ENCODE assay signal across 18 cellular contexts in genomic region chr10:30788307-30788706, GRCh38.
A peak's percentile ranks its signal among the peaks of the same experiment; 100 is the strongest.
DNase-seq lines count a peak whose midpoint lies in the region; ATAC-seq and TF ChIP-seq lines count a peak whose summit lies in the region.
"Had no signal": no experiment of that assay in that cellular context is flagged by ENCODE, and none has a peak within 500 bp of the region (broad histone marks: within the 10 kb centered on the region; RNA-seq: fewer than 3 reads in every experiment).

No MANE protein-coding gene starts in this region.

- H4K20me1 ChIP-seq in osteoblast (ENCODE audit: insufficient read depth, low read length) (no peaks in the 10 kb centered on the region), GM23338 (replicated peaks; ENCODE audit: insufficient read depth) (no peaks in the 10 kb centered on the region)

- no peak overlapping the region for H3K4me3 ChIP-seq in choroid plexus epithelial cell (ENCODE audit: low read depth, low read length)
- no peak overlapping the region for H3K4me3 ChIP-seq in osteoblast (ENCODE audit: insufficient read depth, low read length)
- H3K4me3 ChIP-seq in GM23338 = no peak overlapping the region
- H3K4me3 ChIP-seq: esophagus squamous epithelium, lung had no signal

- H3K27ac ChIP-seq in osteoblast (ENCODE audit: low read depth, low read length) (no peak overlapping the region), GM23338 (ENCODE audit: low read depth) (no peak overlapping the region)
- H3K27ac ChIP-seq: esophagus squamous epithelium, RWPE1 had no signal

- no peak overlapping the region for H3K27ac Mint-ChIP-seq in GM23338
- H3K27ac Mint-ChIP-seq: dendritic cell treated with granulocyte-macrophage colony-stimulating factor and Interleukin-4, amounts not matched to agents 40 ng/mL and 50 ng/mL, for 4 days; WTC11 had no signal

- no peak for ATAC-seq in GM23338
- ATAC-seq: WTC11 had no signal

- no peak overlapping the region for H3K4me3 Mint-ChIP-seq in GM23338
- H3K4me3 Mint-ChIP-seq: dendritic cell treated with granulocyte-macrophage colony-stimulating factor and Interleukin-4, amounts not matched to agents 40 ng/mL and 50 ng/mL, for 4 days; WTC11 had no signal

- H3K9me2 ChIP-seq in GM23338 (ENCODE audit: insufficient read depth) = peaks cover 7% of the 10 kb centered on the region; the same call in 1 of the 2 replicates

- H3K79me2 ChIP-seq in osteoblast (ENCODE audit: insufficient read depth, low read length) (no peaks in the 10 kb centered on the region), GM23338 (replicated peaks; ENCODE audit: insufficient read depth) (no peaks in the 10 kb centered on the region)

- H3F3A ChIP-seq in GM23338 (replicated peaks; ENCODE audit: low read depth) = peaks cover 3% of the 10 kb centered on the region; the same call in 1 of the 2 replicates

- peak; percentile 26 for DNase-seq in activated CD4-positive, alpha-beta T cell treated with anti-CD3 and anti-CD28 coated beads for 48 hours
- DNase-seq in activated CD4-positive, alpha-beta T cell treated with anti-CD3 and anti-CD28 coated beads, Interleukin-2, amount 50 U/mL, for 4 hours = no peak
- peak; percentile 14 for DNase-seq in NCI-H226
- peak; percentile 44 for DNase-seq in choroid plexus epithelial cell (ENCODE audit: low read depth)
- DNase-seq in osteoblast (ENCODE audit: insufficient read length, low spot score, missing footprints) = no peak
- DNase-seq in nucleus accumbens (lab: John Stamatoyannopoulos, UW) = no peak
- DNase-seq in NCI-H1092 (lab: John Stamatoyannopoulos, UW) = no peak
- no peak for DNase-seq in GM23338 (ENCODE audit: low spot score)
- DNase-seq: esophagus squamous epithelium, GDM1, Karpas-422, NCI-H2029, NCI-H748 treated with DMSO at 0.1 percent for 48 hours, T-helper 1 cell had no signal

- no peaks in the 10 kb centered on the region for H3K36me3 ChIP-seq in osteoblast (ENCODE audit: insufficient read depth, low read length)
- no peaks in the 10 kb centered on the region; the same call in 1 of the 2 replicates for H3K36me3 ChIP-seq in GM23338 (ENCODE audit: insufficient read depth)
- H3K36me3 ChIP-seq: esophagus squamous epithelium had no signal

- H3K27me3 ChIP-seq in osteoblast (ENCODE audit: insufficient read depth, low read length) (no peaks in the 10 kb centered on the region), GM23338 (ENCODE audit: insufficient read depth) (peaks cover 13% of the 10 kb centered on the region)

- no peaks in the 10 kb centered on the region; the same call in 2 of the 3 replicates for H3K9me3 Mint-ChIP-seq in GM23338
- H3K9me3 Mint-ChIP-seq: dendritic cell treated with granulocyte-macrophage colony-stimulating factor and Interleukin-4, amounts not matched to agents 40 ng/mL and 50 ng/mL, for 4 days had no signal

- H3K27me3 Mint-ChIP-seq in GM23338 (ENCODE audit: insufficient read depth, low read depth, poor library complexity) = peaks cover 18% of the 10 kb centered on the region

- peaks cover 19% of the 10 kb centered on the region for H3K4me1 ChIP-seq in osteoblast (ENCODE audit: insufficient read depth, low read length)
- peaks cover 7% of the 10 kb centered on the region for H3K4me1 ChIP-seq in GM23338 (ENCODE audit: insufficient read depth)

- H2AFZ ChIP-seq in osteoblast (ENCODE audit: low read length) (peak overlapping the region; percentile 42), GM23338 (no peak overlapping the region)

- peaks cover 9% of the 10 kb centered on the region for H3K4me1 Mint-ChIP-seq in GM23338

- no peaks in the 10 kb centered on the region for H3K9me3 ChIP-seq in osteoblast (ENCODE audit: low read depth, low read length)
- H3K9me3 ChIP-seq: esophagus squamous epithelium had no signal

- no peak for TF ChIP-seq CTCF in choroid plexus epithelial cell (conservative IDR thresholded peaks at IDR 0.05; ENCODE audit: low read depth, low read length)
- TF ChIP-seq CTCF in osteoblast (IDR thresholded peaks at IDR 0.05; ENCODE audit: extremely low read depth, low read depth, low read length) = no peak
- no peak for TF ChIP-seq CTCF in GM23338 (conservative IDR thresholded peaks at IDR 0.05; ENCODE audit: low read depth in 2 of 2)

- H3K36me3 Mint-ChIP-seq in GM23338 (ENCODE audit: low read depth) = no peaks in the 10 kb centered on the region; the same call in 2 of the 3 replicates

- H3K4me2 ChIP-seq in osteoblast (ENCODE audit: insufficient read depth, low read length) (no peak overlapping the region), GM23338 (no peak overlapping the region)

TF ChIP-seq in GM23338, 12 proteins besides CTCF, POLR2A, EP300 and RAD21:
- TF ChIP-seq ZNF331 (CRISPR knock-in tag; IDR thresholded peaks at IDR 0.05; ENCODE audit: low read depth) (no peak), STAT1 (IDR thresholded peaks at IDR 0.05; ENCODE audit: unreplicated experiment) (no peak)
TF ChIP-seq in GM23338: peak in this region for 0.

Comparison
In these comparisons a context has a peak if more than half of its experiments do, and no peak if none do; other contexts are left out.
1. DNase-seq: peak in activated CD4-positive, alpha-beta T cell treated with anti-CD3 and anti-CD28 coated beads for 48 hours (single experiment), NCI-H226 (single experiment) and choroid plexus epithelial cell (single experiment); none in activated CD4-positive, alpha-beta T cell treated with anti-CD3 and anti-CD28 coated beads, Interleukin-2, amount 50 U/mL, for 4 hours (0 of 2), osteoblast (single experiment), nucleus accumbens (0 of 56), NCI-H1092 (single experiment) and GM23338 (single experiment).